8 cellular contexts compared by ENCODE assay signal in genomic region chr3:49276475-49277356, GRCh38. TPM values are rescaled to one million over a fixed set of nuclear protein-coding genes. Genes with fewer than 3 reads are reported as not detected.
DNase-seq lines count a peak whose midpoint lies in the region; ATAC-seq, FAIRE-seq and TF ChIP-seq lines count a peak whose summit lies in the region.

Gene C3orf62, minus strand, starts transcription at chr3:49277232. Its CDS starts 360 bp downstream, at chr3:49276872.

- TF ChIP-seq CTCF in GM06990 (IDR thresholded peaks at IDR 0.05; ENCODE audit: insufficient read depth, low read length, poor library complexity, severe bottlenecking), result no peak
- no peak for TF ChIP-seq CTCF in activated B cell treated with CpG ODN at 0.5 μM for 24 hours (IDR thresholded peaks at IDR 0.05)
- no peak for TF ChIP-seq CTCF in mammary epithelial cell (conservative IDR thresholded peaks at IDR 0.05 in 1 of 2, IDR thresholded peaks at IDR 0.05 in 1 of 2; ENCODE audit: extremely low read depth in 1 of 2, insufficient read depth in 1 of 2, low read depth in 1 of 2, low read length in 2 of 2)

- H4K20me1 ChIP-seq in mammary epithelial cell (ENCODE audit: insufficient read depth, low read length), result no peaks in the 10 kb centered on the region

- intact Hi-C loops in activated B cell treated with CpG ODN at 0.5 μM for 24 hours (cut with micrococcal nuclease), result loop anchor here (2.0 kb wide), 1 partner anchor 106 kb away; the partner anchor contains the start of gene KLHDC8B
- intact Hi-C loops in mammary epithelial cell (cut with micrococcal nuclease), result no loop called here

- peak within 1 kb of the TSS; percentile 89 for H3K4me3 Mint-ChIP-seq in activated B cell treated with CpG ODN at 0.5 μM for 24 hours
- H3K4me3 Mint-ChIP-seq in immature natural killer cell, result peak within 1 kb of the TSS; percentile 85 to 93 (median 90)

- no peak within 1 kb of the TSS for H3K9ac ChIP-seq in mammary epithelial cell (ENCODE audit: insufficient read depth, low read length)

- H3K4me2 ChIP-seq in mammary epithelial cell (ENCODE audit: insufficient read depth, low read depth, low read length), result peak within 1 kb of the TSS; percentile 77

- H3K27me3 Mint-ChIP-seq in activated B cell treated with CpG ODN at 0.5 μM for 24 hours (no peaks in the 10 kb centered on the region), immature natural killer cell (ENCODE audit: low read depth in 3 of 3) (peaks cover 0 to 8% (median 0%) of the 10 kb centered on the region in 3 donors)

- peaks cover 20% of the 10 kb centered on the region for H3K4me1 Mint-ChIP-seq in activated B cell treated with CpG ODN at 0.5 μM for 24 hours
- H3K4me1 Mint-ChIP-seq in immature natural killer cell, result peaks cover 22 to 29% of the 10 kb centered on the region in 2 donors

- H3K4me3 ChIP-seq in GM06990 (replicated peaks; ENCODE audit: low read depth, low read length) (peak within 1 kb of the TSS; percentile 61), mammary epithelial cell (replicated peaks in 1 of 3; ENCODE audit: insufficient read depth in 1 of 3, low read depth in 2 of 3, low read length in 3 of 3) (peak within 1 kb of the TSS; percentile 25 to 53 (median 25)), small intestine (ENCODE audit: low read depth in 1 of 2, low read length in 2 of 2) (peak within 1 kb of the TSS; percentile 41 to 61), SJCRH30 (no peak within 1 kb of the TSS)

- WGBS in mammary epithelial cell (ENCODE audit: low coverage, missing lambda C conversion rate), result 11% methylated on average over 29 of the region's 48 CpGs
- 2 to 4% (median 3%) methylated on average over 43 to 48 of the region's 48 CpGs for WGBS in small intestine, 3 donors

- in situ Hi-C loops in mammary epithelial cell (cut with MboI; ENCODE audit: low sequenced_read_pairs in 2 of 2), result loop anchor here in 1 of 2 donors (10.0 kb wide), 1 partner anchor 112 kb away; the partner anchor contains the start of gene CCDC71

- peak within 1 kb of the TSS; percentile 87 for H2AFZ ChIP-seq in mammary epithelial cell (ENCODE audit: low read depth, low read length)

- H3K79me2 ChIP-seq in mammary epithelial cell (ENCODE audit: insufficient read depth, low read length), result no peaks in the 10 kb centered on the region

- peaks cover 12% of the 10 kb centered on the region for H3K36me3 ChIP-seq in GM06990 (ENCODE audit: control insufficient read depth, insufficient read depth, low read length)
- H3K36me3 ChIP-seq in mammary epithelial cell (ENCODE audit: insufficient read depth, low read length), result peaks cover 13% of the 10 kb centered on the region
- H3K36me3 ChIP-seq in small intestine (ENCODE audit: control insufficient read depth in 2 of 2, insufficient read depth in 2 of 2, low read length in 2 of 2), result peaks cover 2 to 9% of the 10 kb centered on the region in 2 donors
- H3K36me3 ChIP-seq in SJCRH30, result peaks cover 27% of the 10 kb centered on the region

- peaks cover 14% of the 10 kb centered on the region for H3K4me1 ChIP-seq in mammary epithelial cell (ENCODE audit: insufficient read depth, low read length)
- H3K4me1 ChIP-seq in small intestine (ENCODE audit: control insufficient read depth in 2 of 2, insufficient read depth in 1 of 2, low read depth in 1 of 2, low read length in 1 of 2), result peaks cover 2 to 8% of the 10 kb centered on the region in 2 donors
- H3K4me1 ChIP-seq in SJCRH30, result no peaks in the 10 kb centered on the region

- CTCF ChIA-PET in activated B cell treated with CpG ODN at 0.5 μM for 24 hours (lab: Charles Lee) (no interaction called here), mammary epithelial cell (lab: Charles Lee; ENCODE audit: low non-redundant PET) (no interaction called here)

- peak; percentile 83 for DNase-seq in GM06990 (ENCODE audit: extremely low read depth, insufficient read length)
- DNase-seq in activated B cell treated with CpG ODN at 0.5 μM for 24 hours, result peak; percentile 61
- peak; percentile 54 for DNase-seq in mammary epithelial cell
- peak; percentile 69 to 73 (median 71) for DNase-seq in immature natural killer cell
- peak; percentile 79 for DNase-seq in small intestine
- DNase-seq in SJCRH30, result no peak

- POLR2A ChIA-PET in activated B cell treated with CpG ODN at 0.5 μM for 24 hours (lab: Charles Lee), result interaction anchor here (1.0 to 2.2 kb wide), 3 partner anchors 63 to 183 kb away, joined by 3 to 8 read pairs (median 4); partner anchors contain the start of genes QRICH1 and USP4

- no peaks in the 10 kb centered on the region for H3K9me3 Mint-ChIP-seq in activated B cell treated with CpG ODN at 0.5 μM for 24 hours
- H3K9me3 Mint-ChIP-seq in immature natural killer cell, result no peaks in the 10 kb centered on the region

- H3K9me3 ChIP-seq in mammary epithelial cell (replicated peaks; ENCODE audit: insufficient read depth, low read length) (no peaks in the 10 kb centered on the region), small intestine (ENCODE audit: control insufficient read depth, low read depth) (no peaks in the 10 kb centered on the region), SJCRH30 (replicated peaks) (no peaks in the 10 kb centered on the region)

- ATAC-seq in HG03280 (IDR thresholded peaks at IDR 0.05; ENCODE audit: unreplicated experiment) (peak; percentile 76), activated B cell treated with CpG ODN at 0.5 μM for 24 hours (ENCODE audit: low read depth) (peak; percentile 94), GM19324 (IDR thresholded peaks at IDR 0.05; ENCODE audit: low FRiP score, unreplicated experiment) (no peak)

- H3K36me3 Mint-ChIP-seq in activated B cell treated with CpG ODN at 0.5 μM for 24 hours (ENCODE audit: low read depth), result peaks cover 30% of the 10 kb centered on the region
- peaks cover 0 to 9% (median 4%) of the 10 kb centered on the region in 3 donors for H3K36me3 Mint-ChIP-seq in immature natural killer cell

- H3K27ac ChIP-seq in mammary epithelial cell (ENCODE audit: insufficient read depth, low read depth, low read length) (no peak within 1 kb of the TSS), small intestine (ENCODE audit: low read depth in 1 of 2, low read length in 1 of 2) (peak within 1 kb of the TSS; percentile 64 to 98), SJCRH30 (no peak within 1 kb of the TSS)

- dilution Hi-C loops in mammary epithelial cell (cut with HindIII; ENCODE audit: low sequenced_read_pairs), result no loop called here

- no peaks in the 10 kb centered on the region for H3K27me3 ChIP-seq in GM06990 (replicated peaks; ENCODE audit: control insufficient read depth, insufficient read depth, low read length)
- H3K27me3 ChIP-seq in mammary epithelial cell (ENCODE audit: insufficient read depth, low read length), result no peaks in the 10 kb centered on the region
- H3K27me3 ChIP-seq in small intestine (ENCODE audit: control insufficient read depth in 2 of 2, insufficient read depth in 2 of 2, low read length in 2 of 2), result no peaks in the 10 kb centered on the region
- H3K27me3 ChIP-seq in SJCRH30, result no peaks in the 10 kb centered on the region

- H3K27ac Mint-ChIP-seq in activated B cell treated with CpG ODN at 0.5 μM for 24 hours (peak within 1 kb of the TSS; percentile 92), immature natural killer cell (peak within 1 kb of the TSS; percentile 85 to 95 (median 91))

- no TSS peak for BruUV-seq in mammary epithelial cell (replicated peaks; lab: Mats Ljungman, UMichigan)

- no peak for FAIRE-seq in small intestine (lab: Jason Lieb, UNC)

RNA-seq across cellular contexts. Expression of gene C3orf62, which starts in this region (rescaled TPM):
- 5.3 and 6.1 TPM in 2 replicates for total RNA-seq in activated B cell treated with CpG ODN at 0.5 μM for 24 hours
- 1 to 10 TPM; 2.3 to 5.7 TPM for total RNA-seq in mammary epithelial cell
- polyA plus RNA-seq in mammary epithelial cell, result 2.4 TPM
- 7.5 TPM for polyA minus RNA-seq in mammary epithelial cell
- 1 to 10 TPM in 2 of 3 donors, under 1 TPM in 1; 0.74 to 2.5 (median 1.5) TPM for polyA plus RNA-seq in immature natural killer cell
- polyA plus RNA-seq in small intestine, result 10 to 100 TPM in 1 of 3 donors, 1 to 10 TPM in 2; 4.5 to 11.1 (median 4.6) TPM
- total RNA-seq in SJCRH30 (2014; rRNA removed; shearing (Covaris generic)), result 1.4 and 1.6 TPM in 2 replicates

Comparison
In these comparisons a context has a peak if more than half of its experiments do, and no peak if none do; other contexts are left out.
1. DNase-seq: peak in GM06990 (single experiment), activated B cell treated with CpG ODN at 0.5 μM for 24 hours (single experiment), mammary epithelial cell (single experiment), immature natural killer cell (3 of 3) and small intestine (single experiment); none in SJCRH30 (0 of 2).
2. H3K27ac ChIP-seq: peak in small intestine (2 of 2); none in mammary epithelial cell (single experiment) and SJCRH30 (single experiment).